In genomic region chr13:102584423-102584822, GRCh38 we compare ENCODE assay signal across 10 cellular contexts.
DNase-seq lines count a peak whose midpoint lies in the region; ATAC-seq and TF ChIP-seq lines count a peak whose summit lies in the region.
"Had no signal": no experiment of that assay in that cellular context is flagged by ENCODE, and none has a peak within 500 bp of the region (broad histone marks: within the 10 kb centered on the region; RNA-seq: fewer than 3 reads in every experiment).

No MANE protein-coding gene starts in this region.

- TF ChIP-seq CTCF in NB4 (IDR thresholded peaks at IDR 0.05; ENCODE audit: low read depth, low read length): no peak

- no peaks in the 10 kb centered on the region for H3K36me3 Mint-ChIP-seq in memory B cell
- H3K36me3 Mint-ChIP-seq: IgD-negative memory B cell had no signal

- ATAC-seq in GM18870 (IDR thresholded peaks at IDR 0.05; ENCODE audit: unreplicated experiment): peak; percentile 81
- ATAC-seq in HG02642 (IDR thresholded peaks at IDR 0.05; ENCODE audit: poor library complexity, unreplicated experiment): peak; percentile 61
- ATAC-seq in memory B cell (ENCODE audit: low read depth): peak; percentile 82

- DNase-seq in NB4 (ENCODE audit: low read depth) (peak; percentile 90), memory B cell (ENCODE audit: low spot score in 2 of 2) (no peak), SHP77 (lab: John Stamatoyannopoulos, UW) (no peak), NCI-H146 (lab: John Stamatoyannopoulos, UW) (no peak), HK-2 (ENCODE audit: unreplicated experiment) (no peak), amygdala (lab: John Stamatoyannopoulos, UW) (no peak)
- DNase-seq: pancreas had no signal

- H3K27me3 Mint-ChIP-seq in memory B cell: peaks cover 3% of the 10 kb centered on the region
- H3K27me3 Mint-ChIP-seq: IgD-negative memory B cell had no signal

- H3K4me3 ChIP-seq in NB4 (ENCODE audit: low read depth, low read length): no peak overlapping the region
- H3K4me3 ChIP-seq: pancreas had no signal

- peak overlapping the region; percentile 0 for H3K27ac Mint-ChIP-seq in memory B cell

- H3K9me3 Mint-ChIP-seq in memory B cell: no peaks in the 10 kb centered on the region
- H3K9me3 Mint-ChIP-seq: IgD-negative memory B cell had no signal

- H3K4me1 Mint-ChIP-seq in memory B cell: peaks cover 14% of the 10 kb centered on the region

- no peak overlapping the region for H3K4me3 Mint-ChIP-seq in memory B cell
- H3K4me3 Mint-ChIP-seq: IgD-negative memory B cell had no signal

- TF ChIP-seq POLR2A in NB4 (IDR thresholded peaks at IDR 0.05; ENCODE audit: extremely low read depth, insufficient read length): peak; percentile 47
